ENCODE assay signal across 1 cellular context in the genomic region with DNA sequence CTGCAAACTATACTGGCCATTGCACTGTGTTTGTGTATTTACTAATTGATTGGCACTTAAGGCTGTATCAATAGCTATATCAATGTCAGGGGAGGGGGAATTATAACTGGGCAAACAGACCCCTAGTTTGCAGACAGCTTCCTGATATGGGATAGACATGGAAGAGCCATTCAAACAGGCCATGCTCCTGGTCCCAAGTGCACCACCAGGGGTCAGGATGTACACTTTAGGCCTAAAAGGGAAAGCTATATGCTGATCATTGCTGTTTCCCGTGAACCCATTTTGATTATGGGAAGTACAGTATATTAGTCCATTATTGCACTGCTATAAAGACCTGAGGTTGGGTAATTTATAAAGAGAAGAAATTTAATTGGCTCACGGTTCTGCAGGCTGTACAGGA.
TF ChIP-seq lines count a peak whose summit lies in the region.

No MANE protein-coding gene starts in this region.

TF ChIP-seq in WTC11, 78 proteins besides CTCF, POLR2A, EP300 and RAD21 (continued from another document):
- TF ChIP-seq, protein P1, sequence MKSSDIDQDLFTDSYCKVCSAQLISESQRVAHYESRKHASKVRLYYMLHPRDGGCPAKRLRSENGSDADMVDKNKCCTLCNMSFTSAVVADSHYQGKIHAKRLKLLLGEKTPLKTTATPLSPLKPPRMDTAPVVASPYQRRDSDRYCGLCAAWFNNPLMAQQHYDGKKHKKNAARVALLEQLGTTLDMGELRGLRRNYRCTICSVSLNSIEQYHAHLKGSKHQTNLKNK (CRISPR knock-in tag; IDR thresholded peaks at IDR 0.05), result no peak
- TF ChIP-seq, protein P2, sequence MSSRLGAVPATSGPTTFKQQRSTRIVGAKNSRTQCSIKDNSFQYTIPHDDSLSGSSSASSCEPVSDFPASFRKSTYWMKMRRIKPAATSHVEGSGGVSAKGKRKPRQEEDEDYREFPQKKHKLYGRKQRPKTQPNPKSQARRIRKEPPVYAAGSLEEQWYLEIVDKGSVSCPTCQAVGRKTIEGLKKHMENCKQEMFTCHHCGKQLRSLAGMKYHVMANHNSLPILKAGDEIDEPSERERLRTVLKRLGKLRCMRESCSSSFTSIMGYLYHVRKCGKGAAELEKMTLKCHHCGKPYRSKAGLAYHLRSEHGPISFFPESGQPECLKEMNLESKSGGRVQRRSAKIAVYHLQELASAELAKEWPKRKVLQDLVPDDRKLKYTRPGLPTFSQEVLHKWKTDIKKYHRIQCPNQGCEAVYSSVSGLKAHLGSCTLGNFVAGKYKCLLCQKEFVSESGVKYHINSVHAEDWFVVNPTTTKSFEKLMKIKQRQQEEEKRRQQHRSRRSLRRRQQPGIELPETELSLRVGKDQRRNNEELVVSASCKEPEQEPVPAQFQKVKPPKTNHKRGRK (CRISPR knock-in tag; IDR thresholded peaks at IDR 0.05; ENCODE audit: borderline replicate concordance), result no peak
- TF ChIP-seq JUN (CRISPR knock-in tag; IDR thresholded peaks at IDR 0.05) (no peak), RELA (CRISPR knock-in tag; IDR thresholded peaks at IDR 0.05; ENCODE audit: borderline replicate concordance) (no peak), GRHL2 (CRISPR knock-in tag; IDR thresholded peaks at IDR 0.05; ENCODE audit: insufficient replicate concordance, severe bottlenecking) (no peak), RORB (CRISPR knock-in tag; IDR thresholded peaks at IDR 0.05) (no peak), EMX1 (CRISPR knock-in tag; IDR thresholded peaks at IDR 0.05) (no peak), ZNF416 (CRISPR knock-in tag; IDR thresholded peaks at IDR 0.05) (no peak), GTF2I (CRISPR knock-in tag; conservative IDR thresholded peaks at IDR 0.05) (no peak)
- TF ChIP-seq, protein P3, sequence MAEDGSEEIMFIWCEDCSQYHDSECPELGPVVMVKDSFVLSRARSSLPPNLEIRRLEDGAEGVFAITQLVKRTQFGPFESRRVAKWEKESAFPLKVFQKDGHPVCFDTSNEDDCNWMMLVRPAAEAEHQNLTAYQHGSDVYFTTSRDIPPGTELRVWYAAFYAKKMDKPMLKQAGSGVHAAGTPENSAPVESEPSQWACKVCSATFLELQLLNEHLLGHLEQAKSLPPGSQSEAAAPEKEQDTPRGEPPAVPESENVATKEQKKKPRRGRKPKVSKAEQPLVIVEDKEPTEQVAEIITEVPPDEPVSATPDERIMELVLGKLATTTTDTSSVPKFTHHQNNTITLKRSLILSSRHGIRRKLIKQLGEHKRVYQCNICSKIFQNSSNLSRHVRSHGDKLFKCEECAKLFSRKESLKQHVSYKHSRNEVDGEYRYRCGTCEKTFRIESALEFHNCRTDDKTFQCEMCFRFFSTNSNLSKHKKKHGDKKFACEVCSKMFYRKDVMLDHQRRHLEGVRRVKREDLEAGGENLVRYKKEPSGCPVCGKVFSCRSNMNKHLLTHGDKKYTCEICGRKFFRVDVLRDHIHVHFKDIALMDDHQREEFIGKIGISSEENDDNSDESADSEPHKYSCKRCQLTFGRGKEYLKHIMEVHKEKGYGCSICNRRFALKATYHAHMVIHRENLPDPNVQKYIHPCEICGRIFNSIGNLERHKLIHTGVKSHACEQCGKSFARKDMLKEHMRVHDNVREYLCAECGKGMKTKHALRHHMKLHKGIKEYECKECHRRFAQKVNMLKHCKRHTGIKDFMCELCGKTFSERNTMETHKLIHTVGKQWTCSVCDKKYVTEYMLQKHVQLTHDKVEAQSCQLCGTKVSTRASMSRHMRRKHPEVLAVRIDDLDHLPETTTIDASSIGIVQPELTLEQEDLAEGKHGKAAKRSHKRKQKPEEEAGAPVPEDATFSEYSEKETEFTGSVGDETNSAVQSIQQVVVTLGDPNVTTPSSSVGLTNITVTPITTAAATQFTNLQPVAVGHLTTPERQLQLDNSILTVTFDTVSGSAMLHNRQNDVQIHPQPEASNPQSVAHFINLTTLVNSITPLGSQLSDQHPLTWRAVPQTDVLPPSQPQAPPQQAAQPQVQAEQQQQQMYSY (CRISPR knock-in tag; IDR thresholded peaks at IDR 0.05), result no peak
TF ChIP-seq in WTC11: peak in this region for 0.
